1 cellular context compared by ENCODE assay signal in genomic region chr11:74175923-74176322, GRCh38.
TF ChIP-seq lines count a peak whose summit lies in the region.

No MANE protein-coding gene starts in this region.

TF ChIP-seq in K562, 482 proteins besides CTCF, POLR2A, EP300 and RAD21 (continued from another document and continues in another):
- TF ChIP-seq, protein P1, sequence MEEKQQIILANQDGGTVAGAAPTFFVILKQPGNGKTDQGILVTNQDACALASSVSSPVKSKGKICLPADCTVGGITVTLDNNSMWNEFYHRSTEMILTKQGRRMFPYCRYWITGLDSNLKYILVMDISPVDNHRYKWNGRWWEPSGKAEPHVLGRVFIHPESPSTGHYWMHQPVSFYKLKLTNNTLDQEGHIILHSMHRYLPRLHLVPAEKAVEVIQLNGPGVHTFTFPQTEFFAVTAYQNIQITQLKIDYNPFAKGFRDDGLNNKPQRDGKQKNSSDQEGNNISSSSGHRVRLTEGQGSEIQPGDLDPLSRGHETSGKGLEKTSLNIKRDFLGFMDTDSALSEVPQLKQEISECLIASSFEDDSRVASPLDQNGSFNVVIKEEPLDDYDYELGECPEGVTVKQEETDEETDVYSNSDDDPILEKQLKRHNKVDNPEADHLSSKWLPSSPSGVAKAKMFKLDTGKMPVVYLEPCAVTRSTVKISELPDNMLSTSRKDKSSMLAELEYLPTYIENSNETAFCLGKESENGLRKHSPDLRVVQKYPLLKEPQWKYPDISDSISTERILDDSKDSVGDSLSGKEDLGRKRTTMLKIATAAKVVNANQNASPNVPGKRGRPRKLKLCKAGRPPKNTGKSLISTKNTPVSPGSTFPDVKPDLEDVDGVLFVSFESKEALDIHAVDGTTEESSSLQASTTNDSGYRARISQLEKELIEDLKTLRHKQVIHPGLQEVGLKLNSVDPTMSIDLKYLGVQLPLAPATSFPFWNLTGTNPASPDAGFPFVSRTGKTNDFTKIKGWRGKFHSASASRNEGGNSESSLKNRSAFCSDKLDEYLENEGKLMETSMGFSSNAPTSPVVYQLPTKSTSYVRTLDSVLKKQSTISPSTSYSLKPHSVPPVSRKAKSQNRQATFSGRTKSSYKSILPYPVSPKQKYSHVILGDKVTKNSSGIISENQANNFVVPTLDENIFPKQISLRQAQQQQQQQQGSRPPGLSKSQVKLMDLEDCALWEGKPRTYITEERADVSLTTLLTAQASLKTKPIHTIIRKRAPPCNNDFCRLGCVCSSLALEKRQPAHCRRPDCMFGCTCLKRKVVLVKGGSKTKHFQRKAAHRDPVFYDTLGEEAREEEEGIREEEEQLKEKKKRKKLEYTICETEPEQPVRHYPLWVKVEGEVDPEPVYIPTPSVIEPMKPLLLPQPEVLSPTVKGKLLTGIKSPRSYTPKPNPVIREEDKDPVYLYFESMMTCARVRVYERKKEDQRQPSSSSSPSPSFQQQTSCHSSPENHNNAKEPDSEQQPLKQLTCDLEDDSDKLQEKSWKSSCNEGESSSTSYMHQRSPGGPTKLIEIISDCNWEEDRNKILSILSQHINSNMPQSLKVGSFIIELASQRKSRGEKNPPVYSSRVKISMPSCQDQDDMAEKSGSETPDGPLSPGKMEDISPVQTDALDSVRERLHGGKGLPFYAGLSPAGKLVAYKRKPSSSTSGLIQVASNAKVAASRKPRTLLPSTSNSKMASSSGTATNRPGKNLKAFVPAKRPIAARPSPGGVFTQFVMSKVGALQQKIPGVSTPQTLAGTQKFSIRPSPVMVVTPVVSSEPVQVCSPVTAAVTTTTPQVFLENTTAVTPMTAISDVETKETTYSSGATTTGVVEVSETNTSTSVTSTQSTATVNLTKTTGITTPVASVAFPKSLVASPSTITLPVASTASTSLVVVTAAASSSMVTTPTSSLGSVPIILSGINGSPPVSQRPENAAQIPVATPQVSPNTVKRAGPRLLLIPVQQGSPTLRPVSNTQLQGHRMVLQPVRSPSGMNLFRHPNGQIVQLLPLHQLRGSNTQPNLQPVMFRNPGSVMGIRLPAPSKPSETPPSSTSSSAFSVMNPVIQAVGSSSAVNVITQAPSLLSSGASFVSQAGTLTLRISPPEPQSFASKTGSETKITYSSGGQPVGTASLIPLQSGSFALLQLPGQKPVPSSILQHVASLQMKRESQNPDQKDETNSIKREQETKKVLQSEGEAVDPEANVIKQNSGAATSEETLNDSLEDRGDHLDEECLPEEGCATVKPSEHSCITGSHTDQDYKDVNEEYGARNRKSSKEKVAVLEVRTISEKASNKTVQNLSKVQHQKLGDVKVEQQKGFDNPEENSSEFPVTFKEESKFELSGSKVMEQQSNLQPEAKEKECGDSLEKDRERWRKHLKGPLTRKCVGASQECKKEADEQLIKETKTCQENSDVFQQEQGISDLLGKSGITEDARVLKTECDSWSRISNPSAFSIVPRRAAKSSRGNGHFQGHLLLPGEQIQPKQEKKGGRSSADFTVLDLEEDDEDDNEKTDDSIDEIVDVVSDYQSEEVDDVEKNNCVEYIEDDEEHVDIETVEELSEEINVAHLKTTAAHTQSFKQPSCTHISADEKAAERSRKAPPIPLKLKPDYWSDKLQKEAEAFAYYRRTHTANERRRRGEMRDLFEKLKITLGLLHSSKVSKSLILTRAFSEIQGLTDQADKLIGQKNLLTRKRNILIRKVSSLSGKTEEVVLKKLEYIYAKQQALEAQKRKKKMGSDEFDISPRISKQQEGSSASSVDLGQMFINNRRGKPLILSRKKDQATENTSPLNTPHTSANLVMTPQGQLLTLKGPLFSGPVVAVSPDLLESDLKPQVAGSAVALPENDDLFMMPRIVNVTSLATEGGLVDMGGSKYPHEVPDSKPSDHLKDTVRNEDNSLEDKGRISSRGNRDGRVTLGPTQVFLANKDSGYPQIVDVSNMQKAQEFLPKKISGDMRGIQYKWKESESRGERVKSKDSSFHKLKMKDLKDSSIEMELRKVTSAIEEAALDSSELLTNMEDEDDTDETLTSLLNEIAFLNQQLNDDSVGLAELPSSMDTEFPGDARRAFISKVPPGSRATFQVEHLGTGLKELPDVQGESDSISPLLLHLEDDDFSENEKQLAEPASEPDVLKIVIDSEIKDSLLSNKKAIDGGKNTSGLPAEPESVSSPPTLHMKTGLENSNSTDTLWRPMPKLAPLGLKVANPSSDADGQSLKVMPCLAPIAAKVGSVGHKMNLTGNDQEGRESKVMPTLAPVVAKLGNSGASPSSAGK (IDR thresholded peaks at IDR 0.05): no peak
- TF ChIP-seq SRSF3 (IDR thresholded peaks at IDR 0.05; ENCODE audit: insufficient read depth, low read length) (no peak), DPF2 (IDR thresholded peaks at IDR 0.05) (peak; percentile 82), CREBBP (IDR thresholded peaks at IDR 0.05; ENCODE audit: low read depth, low read length) (no peak), XRCC4 (IDR thresholded peaks at IDR 0.05; ENCODE audit: extremely low read depth, insufficient read depth, insufficient read length) (no peak), JUNB (CRISPR knock-in tag; conservative IDR thresholded peaks at IDR 0.05) (no peak), MTF1 (CRISPR knock-in tag; IDR thresholded peaks at IDR 0.05; ENCODE audit: borderline replicate concordance) (no peak), TEAD1 (CRISPR knock-in tag; IDR thresholded peaks at IDR 0.05) (no peak), ZNF717 (CRISPR knock-in tag; IDR thresholded peaks at IDR 0.05) (no peak), ELF1 (tag; IDR thresholded peaks at IDR 0.05) (no peak), NRF1 (conservative IDR thresholded peaks at IDR 0.05 in 1 of 2, IDR thresholded peaks at IDR 0.05 in 1 of 2) (no peak), KDM1A (IDR thresholded peaks at IDR 0.05) (no peak), ZNF143 (CRISPR knock-in tag; IDR thresholded peaks at IDR 0.05) (no peak), SMAD4 (CRISPR knock-in tag; conservative IDR thresholded peaks at IDR 0.05) (no peak), ZNF79 (CRISPR knock-in tag; IDR thresholded peaks at IDR 0.05; ENCODE audit: low read depth) (no peak), FOXJ2 (tag; IDR thresholded peaks at IDR 0.05) (no peak), CEBPG (CRISPR knock-in tag; IDR thresholded peaks at IDR 0.05) (no peak), CEBPG (tag; conservative IDR thresholded peaks at IDR 0.05 in 1 of 2, IDR thresholded peaks at IDR 0.05 in 1 of 2) (no peak), ZNF175 (CRISPR knock-in tag; IDR thresholded peaks at IDR 0.05; ENCODE audit: low read depth) (no peak), ZEB2 (IDR thresholded peaks at IDR 0.05) (peak; percentile 89), ERF (CRISPR knock-in tag; IDR thresholded peaks at IDR 0.05) (no peak)
- TF ChIP-seq, protein P2, sequence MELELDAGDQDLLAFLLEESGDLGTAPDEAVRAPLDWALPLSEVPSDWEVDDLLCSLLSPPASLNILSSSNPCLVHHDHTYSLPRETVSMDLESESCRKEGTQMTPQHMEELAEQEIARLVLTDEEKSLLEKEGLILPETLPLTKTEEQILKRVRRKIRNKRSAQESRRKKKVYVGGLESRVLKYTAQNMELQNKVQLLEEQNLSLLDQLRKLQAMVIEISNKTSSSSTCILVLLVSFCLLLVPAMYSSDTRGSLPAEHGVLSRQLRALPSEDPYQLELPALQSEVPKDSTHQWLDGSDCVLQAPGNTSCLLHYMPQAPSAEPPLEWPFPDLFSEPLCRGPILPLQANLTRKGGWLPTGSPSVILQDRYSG (tag; conservative IDR thresholded peaks at IDR 0.05; ENCODE audit: low read depth): no peak
- TF ChIP-seq, protein P3, sequence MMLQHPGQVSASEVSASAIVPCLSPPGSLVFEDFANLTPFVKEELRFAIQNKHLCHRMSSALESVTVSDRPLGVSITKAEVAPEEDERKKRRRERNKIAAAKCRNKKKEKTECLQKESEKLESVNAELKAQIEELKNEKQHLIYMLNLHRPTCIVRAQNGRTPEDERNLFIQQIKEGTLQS (IDR thresholded peaks at IDR 0.05): no peak
- TF ChIP-seq, protein P3 (CRISPR knock-in tag; conservative IDR thresholded peaks at IDR 0.05): no peak
- TF ChIP-seq, protein P4, sequence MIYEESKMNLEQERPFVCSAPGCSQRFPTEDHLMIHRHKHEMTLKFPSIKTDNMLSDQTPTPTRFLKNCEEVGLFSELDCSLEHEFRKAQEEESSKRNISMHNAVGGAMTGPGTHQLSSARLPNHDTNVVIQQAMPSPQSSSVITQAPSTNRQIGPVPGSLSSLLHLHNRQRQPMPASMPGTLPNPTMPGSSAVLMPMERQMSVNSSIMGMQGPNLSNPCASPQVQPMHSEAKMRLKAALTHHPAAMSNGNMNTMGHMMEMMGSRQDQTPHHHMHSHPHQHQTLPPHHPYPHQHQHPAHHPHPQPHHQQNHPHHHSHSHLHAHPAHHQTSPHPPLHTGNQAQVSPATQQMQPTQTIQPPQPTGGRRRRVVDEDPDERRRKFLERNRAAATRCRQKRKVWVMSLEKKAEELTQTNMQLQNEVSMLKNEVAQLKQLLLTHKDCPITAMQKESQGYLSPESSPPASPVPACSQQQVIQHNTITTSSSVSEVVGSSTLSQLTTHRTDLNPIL (CRISPR knock-in tag; IDR thresholded peaks at IDR 0.05): no peak
- TF ChIP-seq, protein P5, sequence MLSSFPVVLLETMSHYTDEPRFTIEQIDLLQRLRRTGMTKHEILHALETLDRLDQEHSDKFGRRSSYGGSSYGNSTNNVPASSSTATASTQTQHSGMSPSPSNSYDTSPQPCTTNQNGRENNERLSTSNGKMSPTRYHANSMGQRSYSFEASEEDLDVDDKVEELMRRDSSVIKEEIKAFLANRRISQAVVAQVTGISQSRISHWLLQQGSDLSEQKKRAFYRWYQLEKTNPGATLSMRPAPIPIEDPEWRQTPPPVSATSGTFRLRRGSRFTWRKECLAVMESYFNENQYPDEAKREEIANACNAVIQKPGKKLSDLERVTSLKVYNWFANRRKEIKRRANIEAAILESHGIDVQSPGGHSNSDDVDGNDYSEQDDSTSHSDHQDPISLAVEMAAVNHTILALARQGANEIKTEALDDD (IDR thresholded peaks at IDR 0.05): no peak
- TF ChIP-seq, protein P6, sequence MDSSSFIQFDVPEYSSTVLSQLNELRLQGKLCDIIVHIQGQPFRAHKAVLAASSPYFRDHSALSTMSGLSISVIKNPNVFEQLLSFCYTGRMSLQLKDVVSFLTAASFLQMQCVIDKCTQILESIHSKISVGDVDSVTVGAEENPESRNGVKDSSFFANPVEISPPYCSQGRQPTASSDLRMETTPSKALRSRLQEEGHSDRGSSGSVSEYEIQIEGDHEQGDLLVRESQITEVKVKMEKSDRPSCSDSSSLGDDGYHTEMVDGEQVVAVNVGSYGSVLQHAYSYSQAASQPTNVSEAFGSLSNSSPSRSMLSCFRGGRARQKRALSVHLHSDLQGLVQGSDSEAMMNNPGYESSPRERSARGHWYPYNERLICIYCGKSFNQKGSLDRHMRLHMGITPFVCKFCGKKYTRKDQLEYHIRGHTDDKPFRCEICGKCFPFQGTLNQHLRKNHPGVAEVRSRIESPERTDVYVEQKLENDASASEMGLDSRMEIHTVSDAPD (CRISPR knock-in tag; IDR thresholded peaks at IDR 0.05): no peak
- TF ChIP-seq, protein P7, sequence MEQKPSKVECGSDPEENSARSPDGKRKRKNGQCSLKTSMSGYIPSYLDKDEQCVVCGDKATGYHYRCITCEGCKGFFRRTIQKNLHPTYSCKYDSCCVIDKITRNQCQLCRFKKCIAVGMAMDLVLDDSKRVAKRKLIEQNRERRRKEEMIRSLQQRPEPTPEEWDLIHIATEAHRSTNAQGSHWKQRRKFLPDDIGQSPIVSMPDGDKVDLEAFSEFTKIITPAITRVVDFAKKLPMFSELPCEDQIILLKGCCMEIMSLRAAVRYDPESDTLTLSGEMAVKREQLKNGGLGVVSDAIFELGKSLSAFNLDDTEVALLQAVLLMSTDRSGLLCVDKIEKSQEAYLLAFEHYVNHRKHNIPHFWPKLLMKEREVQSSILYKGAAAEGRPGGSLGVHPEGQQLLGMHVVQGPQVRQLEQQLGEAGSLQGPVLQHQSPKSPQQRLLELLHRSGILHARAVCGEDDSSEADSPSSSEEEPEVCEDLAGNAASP (IDR thresholded peaks at IDR 0.05): no peak
- TF ChIP-seq, protein P8, sequence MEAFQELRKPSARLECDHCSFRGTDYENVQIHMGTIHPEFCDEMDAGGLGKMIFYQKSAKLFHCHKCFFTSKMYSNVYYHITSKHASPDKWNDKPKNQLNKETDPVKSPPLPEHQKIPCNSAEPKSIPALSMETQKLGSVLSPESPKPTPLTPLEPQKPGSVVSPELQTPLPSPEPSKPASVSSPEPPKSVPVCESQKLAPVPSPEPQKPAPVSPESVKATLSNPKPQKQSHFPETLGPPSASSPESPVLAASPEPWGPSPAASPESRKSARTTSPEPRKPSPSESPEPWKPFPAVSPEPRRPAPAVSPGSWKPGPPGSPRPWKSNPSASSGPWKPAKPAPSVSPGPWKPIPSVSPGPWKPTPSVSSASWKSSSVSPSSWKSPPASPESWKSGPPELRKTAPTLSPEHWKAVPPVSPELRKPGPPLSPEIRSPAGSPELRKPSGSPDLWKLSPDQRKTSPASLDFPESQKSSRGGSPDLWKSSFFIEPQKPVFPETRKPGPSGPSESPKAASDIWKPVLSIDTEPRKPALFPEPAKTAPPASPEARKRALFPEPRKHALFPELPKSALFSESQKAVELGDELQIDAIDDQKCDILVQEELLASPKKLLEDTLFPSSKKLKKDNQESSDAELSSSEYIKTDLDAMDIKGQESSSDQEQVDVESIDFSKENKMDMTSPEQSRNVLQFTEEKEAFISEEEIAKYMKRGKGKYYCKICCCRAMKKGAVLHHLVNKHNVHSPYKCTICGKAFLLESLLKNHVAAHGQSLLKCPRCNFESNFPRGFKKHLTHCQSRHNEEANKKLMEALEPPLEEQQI (IDR thresholded peaks at IDR 0.05): no peak
- TF ChIP-seq, protein P9, sequence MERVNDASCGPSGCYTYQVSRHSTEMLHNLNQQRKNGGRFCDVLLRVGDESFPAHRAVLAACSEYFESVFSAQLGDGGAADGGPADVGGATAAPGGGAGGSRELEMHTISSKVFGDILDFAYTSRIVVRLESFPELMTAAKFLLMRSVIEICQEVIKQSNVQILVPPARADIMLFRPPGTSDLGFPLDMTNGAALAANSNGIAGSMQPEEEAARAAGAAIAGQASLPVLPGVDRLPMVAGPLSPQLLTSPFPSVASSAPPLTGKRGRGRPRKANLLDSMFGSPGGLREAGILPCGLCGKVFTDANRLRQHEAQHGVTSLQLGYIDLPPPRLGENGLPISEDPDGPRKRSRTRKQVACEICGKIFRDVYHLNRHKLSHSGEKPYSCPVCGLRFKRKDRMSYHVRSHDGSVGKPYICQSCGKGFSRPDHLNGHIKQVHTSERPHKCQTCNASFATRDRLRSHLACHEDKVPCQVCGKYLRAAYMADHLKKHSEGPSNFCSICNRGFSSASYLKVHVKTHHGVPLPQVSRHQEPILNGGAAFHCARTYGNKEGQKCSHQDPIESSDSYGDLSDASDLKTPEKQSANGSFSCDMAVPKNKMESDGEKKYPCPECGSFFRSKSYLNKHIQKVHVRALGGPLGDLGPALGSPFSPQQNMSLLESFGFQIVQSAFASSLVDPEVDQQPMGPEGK (CRISPR knock-in tag; IDR thresholded peaks at IDR 0.05; ENCODE audit: borderline replicate concordance): no peak
